8 cellular contexts compared by ENCODE assay signal in genomic region chr2:6828299-6828584, GRCh38. TPM values are rescaled to one million over a fixed set of nuclear protein-coding genes. Genes with fewer than 3 reads are reported as not detected.
DNase-seq lines count a peak whose midpoint lies in the region; ATAC-seq, FAIRE-seq and TF ChIP-seq lines count a peak whose summit lies in the region.

No MANE protein-coding gene starts in this region.

- no peaks in the 10 kb centered on the region for H3K9me1 ChIP-seq in keratinocyte (ENCODE audit: control insufficient read depth, extremely low read depth, insufficient read depth, low read length)

- no peaks in the 10 kb centered on the region for H3K4me1 ChIP-seq in keratinocyte (ENCODE audit: control insufficient read depth, extremely low read depth, insufficient read depth, low read length)

- H3K9me3 Mint-ChIP-seq in CD14-positive monocyte, result peaks cover 6 to 23% (median 16%) of the 10 kb centered on the region in 7 donors
- H3K9me3 Mint-ChIP-seq in activated T-helper 17 cell treated with anti-CD3 and anti-CD28 coated beads, Interleukin-2, amount 50 U/mL, for 72 hours, result peaks cover 5% of the 10 kb centered on the region
- peaks cover 24% of the 10 kb centered on the region for H3K9me3 Mint-ChIP-seq in activated T-cell treated with anti-CD3 and anti-CD28 coated beads, Interleukin-2, amount 50 U/mL, for 4 hours

- no peak for DNase-seq in CD14-positive monocyte (ENCODE audit: low spot score)
- peak; percentile 60 for DNase-seq in M059J (ENCODE audit: low read depth)
- DNase-seq in keratinocyte (ENCODE audit: low read depth, low spot score), result no peak
- no peak for DNase-seq in HuH-7.5 (ENCODE audit: low spot score)
- no peak for DNase-seq in coronary artery (ENCODE audit: low spot score)
- DNase-seq in activated T-cell treated with anti-CD3 and anti-CD28 coated beads, Interleukin-2, amount 50 U/mL, for 4 hours, result no peak

- dilution Hi-C loops in keratinocyte (cut with MboI; ENCODE audit: extremely low pct_ligation_motif_present, low sequenced_read_pairs), result no loop called here

- H3K27ac Mint-ChIP-seq in CD14-positive monocyte, result peak overlapping the region in 1 of 7 donors; percentile 66
- no peak overlapping the region for H3K27ac Mint-ChIP-seq in activated T-helper 17 cell treated with anti-CD3 and anti-CD28 coated beads, Interleukin-2, amount 50 U/mL, for 72 hours

- H2AFZ ChIP-seq in keratinocyte (ENCODE audit: control insufficient read depth, low read length), result no peak overlapping the region

- no peak overlapping the region for H3K4me3 Mint-ChIP-seq in CD14-positive monocyte
- no peak overlapping the region for H3K4me3 Mint-ChIP-seq in activated T-helper 17 cell treated with anti-CD3 and anti-CD28 coated beads, Interleukin-2, amount 50 U/mL, for 72 hours
- no peak overlapping the region for H3K4me3 Mint-ChIP-seq in activated T-cell treated with anti-CD3 and anti-CD28 coated beads, Interleukin-2, amount 50 U/mL, for 4 hours

- peaks cover 15% of the 10 kb centered on the region for H3K4me1 Mint-ChIP-seq in CD14-positive monocyte
- no peaks in the 10 kb centered on the region for H3K4me1 Mint-ChIP-seq in activated T-helper 17 cell treated with anti-CD3 and anti-CD28 coated beads, Interleukin-2, amount 50 U/mL, for 72 hours
- H3K4me1 Mint-ChIP-seq in activated T-cell treated with anti-CD3 and anti-CD28 coated beads, Interleukin-2, amount 50 U/mL, for 4 hours (ENCODE audit: low read depth), result peaks cover 7% of the 10 kb centered on the region

- no peaks in the 10 kb centered on the region for H4K20me1 ChIP-seq in keratinocyte (ENCODE audit: control insufficient read depth, extremely low read depth, insufficient read depth, low read length)

- ATAC-seq in activated T-helper 17 cell treated with anti-CD3 and anti-CD28 coated beads, Interleukin-2, amount 50 U/mL, for 72 hours (replicated peaks), result no peak
- ATAC-seq in activated T-cell treated with anti-CD3 and anti-CD28 coated beads, Interleukin-2, amount 50 U/mL, for 4 hours, result no peak

- H3K4me3 ChIP-seq in keratinocyte (ENCODE audit: control insufficient read depth in 2 of 3, extremely low read depth in 1 of 3, insufficient read depth in 2 of 3, low read depth in 1 of 3, low read length in 3 of 3), result no peak overlapping the region
- H3K4me3 ChIP-seq in coronary artery, result no peak overlapping the region

- peak overlapping the region; percentile 52 for H3K27ac ChIP-seq in VCaP
- H3K27ac ChIP-seq in keratinocyte (ENCODE audit: control insufficient read depth, insufficient read depth, low read length), result no peak overlapping the region
- no peak overlapping the region for H3K27ac ChIP-seq in coronary artery

- FAIRE-seq in keratinocyte (lab: Jason Lieb, UNC), result no peak

- no peak overlapping the region for H3K4me2 ChIP-seq in keratinocyte (ENCODE audit: control insufficient read depth, extremely low read depth, insufficient read depth, low read depth, low read length)

- H3K27me3 Mint-ChIP-seq in CD14-positive monocyte (ENCODE audit: low read depth in 3 of 3), result peaks cover 0 to 7% (median 0%) of the 10 kb centered on the region in 3 donors
- no peaks in the 10 kb centered on the region for H3K27me3 Mint-ChIP-seq in activated T-helper 17 cell treated with anti-CD3 and anti-CD28 coated beads, Interleukin-2, amount 50 U/mL, for 72 hours
- no peaks in the 10 kb centered on the region for H3K27me3 Mint-ChIP-seq in activated T-cell treated with anti-CD3 and anti-CD28 coated beads, Interleukin-2, amount 50 U/mL, for 4 hours (ENCODE audit: low read depth)

- H3K9me3 ChIP-seq in keratinocyte (ENCODE audit: control insufficient read depth, low read depth, low read length), result no peaks in the 10 kb centered on the region

- no peaks in the 10 kb centered on the region for H3K79me2 ChIP-seq in keratinocyte (ENCODE audit: control insufficient read depth, insufficient read depth, low read length)

- H3K9ac ChIP-seq in keratinocyte (ENCODE audit: control insufficient read depth, extremely low read depth, insufficient read depth, low read length), result no peak overlapping the region

- intact Hi-C loops in CD14-positive monocyte (cut with micrococcal nuclease), result loop anchor here in 1 of 2 donors (5.0 kb wide), 1 partner anchor 39 kb away; the partner anchor contains the start of gene CMPK2

- no peaks in the 10 kb centered on the region for H3K27me3 ChIP-seq in keratinocyte (ENCODE audit: control insufficient read depth, extremely low read depth, insufficient read depth, low read length)

- TF ChIP-seq CTCF in CD14-positive monocyte (IDR thresholded peaks at IDR 0.05), result peak; percentile 76
- peak; percentile 70 for TF ChIP-seq CTCF in VCaP (conservative IDR thresholded peaks at IDR 0.05)
- peak in 2 of 3 experiments; percentile 15 to 24 for TF ChIP-seq CTCF in keratinocyte (optimal IDR thresholded peaks at IDR 0.05 in 1 of 3, IDR thresholded peaks at IDR 0.05 in 1 of 3, conservative IDR thresholded peaks at IDR 0.05 in 1 of 3; ENCODE audit: extremely low read depth in 1 of 3, insufficient read depth in 2 of 3, low read length in 3 of 3)
- TF ChIP-seq CTCF in coronary artery (IDR thresholded peaks at IDR 0.05), result no peak

- H3K36me3 ChIP-seq in keratinocyte (ENCODE audit: control insufficient read depth in 2 of 2, extremely low read depth in 1 of 2, insufficient read depth in 2 of 2, low read length in 2 of 2), result no peaks in the 10 kb centered on the region

- peaks cover 0 to 5% of the 10 kb centered on the region in 2 donors for H3K36me3 Mint-ChIP-seq in CD14-positive monocyte
- no peaks in the 10 kb centered on the region for H3K36me3 Mint-ChIP-seq in activated T-helper 17 cell treated with anti-CD3 and anti-CD28 coated beads, Interleukin-2, amount 50 U/mL, for 72 hours (ENCODE audit: low read depth)
- H3K36me3 Mint-ChIP-seq in activated T-cell treated with anti-CD3 and anti-CD28 coated beads, Interleukin-2, amount 50 U/mL, for 4 hours (ENCODE audit: insufficient read depth), result peaks cover 21% of the 10 kb centered on the region

RNA-seq across cellular contexts. Expression of gene CMPK2, which starts 37.5 kb away (rescaled TPM):
- polyA plus RNA-seq in CD14-positive monocyte (10 to 100 TPM; 17.0 to 18.1 TPM), keratinocyte (0.85 to 3.1 TPM (median 1.5 TPM) in 3 replicates)
- total RNA-seq in M059J (2014; rRNA removed; shearing (Covaris generic)), result 107 and 134 TPM in 2 replicates
- 0.11 TPM for polyA plus RNA-seq in keratinocyte (2011; ENCODE audit: low read depth)
- 0.90 and 1.5 TPM in 2 replicates for polyA plus RNA-seq in keratinocyte (2011; cell fraction: cytosol; rRNA removed)
- 1.1 and 1.4 TPM in 2 replicates for polyA plus RNA-seq in keratinocyte (2011; cell fraction: nucleus; rRNA removed)
- polyA plus RNA-seq in keratinocyte (2012; ENCODE audit: low replicate concordance), result 0.25 and 2.8 TPM in 2 replicates
- 2.0 to 3.4 TPM (median 2.3 TPM) in 3 replicates for polyA minus RNA-seq in keratinocyte
- polyA minus RNA-seq in keratinocyte (2011; cell fraction: cytosol; rRNA and poly(A)+ RNA removed), result 1.3 TPM
- polyA minus RNA-seq in keratinocyte (2011; cell fraction: nucleus; rRNA and poly(A)+ RNA removed), result 0.63 and 1.3 TPM in 2 replicates
- total RNA-seq in activated T-helper 17 cell treated with anti-CD3 and anti-CD28 coated beads, Interleukin-2, amount 50 U/mL, for 72 hours, result 1 to 10 TPM; 2.0 to 2.6 TPM
- 1 to 10 TPM; 2.5 to 4.2 (median 3.2) TPM for total RNA-seq in activated T-cell treated with anti-CD3 and anti-CD28 coated beads, Interleukin-2, amount 50 U/mL, for 4 hours

RNA-seq across cellular contexts. Expression of gene RSAD2, which starts 49.3 kb away (rescaled TPM):
- polyA plus RNA-seq in CD14-positive monocyte (10 to 100 TPM; 10.3 to 12.6 TPM), keratinocyte (1.7 to 2.2 TPM (median 2.0 TPM) in 3 replicates)
- 117 and 157 TPM in 2 replicates for total RNA-seq in M059J (2014; rRNA removed; shearing (Covaris generic))
- 5.2 TPM for polyA plus RNA-seq in keratinocyte (2011; ENCODE audit: low read depth)
- polyA plus RNA-seq in keratinocyte (2011; cell fraction: cytosol; rRNA removed), result 0.71 and 1.6 TPM in 2 replicates
- 2.5 and 3.5 TPM in 2 replicates for polyA plus RNA-seq in keratinocyte (2011; cell fraction: nucleus; rRNA removed)
- polyA plus RNA-seq in keratinocyte (2012; ENCODE audit: low replicate concordance), result 1.8 and 5.3 TPM in 2 replicates
- polyA minus RNA-seq in keratinocyte, result 1.3 to 2.4 TPM (median 1.7 TPM) in 3 replicates
- polyA minus RNA-seq in keratinocyte (2011; cell fraction: cytosol; rRNA and poly(A)+ RNA removed), result 1.2 TPM
- 5.1 and 6.7 TPM in 2 replicates for polyA minus RNA-seq in keratinocyte (2011; cell fraction: nucleus; rRNA and poly(A)+ RNA removed)
- 1 to 10 TPM; 2.8 to 4.5 TPM for total RNA-seq in activated T-helper 17 cell treated with anti-CD3 and anti-CD28 coated beads, Interleukin-2, amount 50 U/mL, for 72 hours
- 1 to 10 TPM; 2.8 to 4.3 (median 3.3) TPM for total RNA-seq in activated T-cell treated with anti-CD3 and anti-CD28 coated beads, Interleukin-2, amount 50 U/mL, for 4 hours

Comparison
In these comparisons a context has a peak if more than half of its experiments do, and no peak if none do; other contexts are left out.
1. RNA of gene CMPK2, which starts 37.5 kb away (total RNA-seq): 107 to 134 TPM in M059J; 2.5 to 4.2 TPM in activated T-cell treated with anti-CD3 and anti-CD28 coated beads, Interleukin-2, amount 50 U/mL, for 4 hours and 2.0 to 2.6 TPM in activated T-helper 17 cell treated with anti-CD3 and anti-CD28 coated beads, Interleukin-2, amount 50 U/mL, for 72 hours; every median in the first group is over 10 times any median in the second.
2. RNA of gene RSAD2, which starts 49.3 kb away (total RNA-seq): 117 to 157 TPM in M059J; 2.8 to 4.5 TPM in activated T-helper 17 cell treated with anti-CD3 and anti-CD28 coated beads, Interleukin-2, amount 50 U/mL, for 72 hours and 2.8 to 4.3 TPM in activated T-cell treated with anti-CD3 and anti-CD28 coated beads, Interleukin-2, amount 50 U/mL, for 4 hours; every median in the first group is over 10 times any median in the second.